In genomic region chr22:22062306-22062793, GRCh38 we compare ENCODE assay signal across 19 cellular contexts.
"Had no signal": no experiment of that assay in that cellular context is flagged by ENCODE, and none has a peak within 500 bp of the region (broad histone marks: within the 10 kb centered on the region; RNA-seq: fewer than 3 reads in every experiment).

No MANE protein-coding gene starts in this region.

- H3K36me3 ChIP-seq: gastrocnemius medialis, heart right ventricle, pancreas, stomach had no signal

- H3K36me3 Mint-ChIP-seq: mesothelial cell of epicardium, natural killer cell, type B pancreatic cell had no signal

- FAIRE-seq: pancreas, small intestine, urothelium cell line had no signal

- H3K4me3 Mint-ChIP-seq: mesothelial cell of epicardium, natural killer cell, neural crest cell, type B pancreatic cell had no signal

- H3K4me1 ChIP-seq: pancreas had no signal

- ATAC-seq: esophagus mucosa, natural killer cell had no signal

- H3K4me1 Mint-ChIP-seq: natural killer cell had no signal

- DNase-seq: cortex of kidney; effector CD8-positive, alpha-beta T cell; kidney glomerular epithelial cell; natural killer cell; small intestine; stimulated activated CD4-positive, alpha-beta T cell treated with anti-CD3 and anti-CD28 coated beads, Interleukin-12 subunit alpha, Interleukin-12 subunit beta, amount 100 ng/mL, for 4 hours; stimulated activated naive CD4-positive, alpha-beta T cell; stomach; substantia nigra had no signal

- H3K4me3 ChIP-seq: dorsolateral prefrontal cortex, gastrocnemius medialis, heart right ventricle, pancreas, stomach had no signal

- H3K9me3 Mint-ChIP-seq: mesothelial cell of epicardium, natural killer cell, neural crest cell, type B pancreatic cell had no signal

- H3K27me3 ChIP-seq: pancreas had no signal

- H3K27ac Mint-ChIP-seq: mesothelial cell of epicardium, natural killer cell, progenitor cell of endocrine pancreas, type B pancreatic cell had no signal

- H3K9me3 ChIP-seq: gastrocnemius medialis, heart right ventricle, pancreas, stomach had no signal

- H3K27ac ChIP-seq: pancreas had no signal
